Comparison of ENCODE assay signal across 1 cellular context in the genomic region with DNA sequence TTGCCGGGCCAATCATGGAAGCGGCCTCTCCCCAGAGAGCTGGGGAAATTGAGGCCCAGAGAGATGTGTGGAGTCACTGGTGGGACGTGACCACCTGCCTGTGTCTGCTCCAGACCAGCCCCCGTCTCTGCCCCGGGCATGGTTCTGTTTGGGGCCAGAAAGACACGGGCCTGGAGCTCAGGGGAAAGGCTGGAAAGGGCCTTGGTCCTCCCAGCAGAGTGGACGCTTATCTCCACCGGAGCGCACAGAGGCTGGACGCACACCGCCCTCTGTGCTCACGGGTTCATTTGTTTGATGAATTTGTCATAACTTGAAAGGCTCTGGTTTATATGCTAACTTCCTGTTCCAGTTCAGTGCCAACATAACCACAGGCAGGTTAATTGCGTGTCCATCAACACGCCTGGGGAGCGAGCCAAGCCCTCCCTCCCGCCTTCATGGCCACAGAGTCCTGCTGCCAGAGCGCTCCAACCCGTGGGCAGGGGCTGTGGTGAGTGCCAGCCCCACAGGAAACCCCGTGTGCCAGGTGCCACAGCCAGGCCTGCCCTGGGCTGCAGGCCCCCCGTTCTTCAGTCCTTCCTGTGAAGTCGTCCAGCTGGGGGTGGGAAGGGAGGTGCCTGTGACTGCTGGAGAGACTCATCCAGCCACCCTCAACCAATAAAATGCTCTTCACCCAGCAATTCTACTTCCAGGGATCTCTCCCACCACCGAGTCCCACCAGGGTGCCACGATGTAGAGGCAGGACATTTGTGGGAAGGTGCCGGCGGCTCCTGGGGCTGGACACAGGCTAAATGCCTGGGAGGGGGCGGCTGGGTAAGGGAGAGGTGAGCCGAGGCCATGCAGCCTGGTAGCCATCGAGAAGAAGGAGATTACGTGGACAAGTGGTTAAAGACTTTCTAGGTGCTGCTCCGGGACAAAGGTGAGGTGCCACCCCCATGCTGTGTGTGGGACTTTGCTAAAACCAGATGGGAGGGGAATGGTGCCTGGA.
TF ChIP-seq lines count a peak whose summit lies in the region.

No MANE protein-coding gene starts in this region.

TF ChIP-seq in K562, 482 proteins besides CTCF, POLR2A, EP300 and RAD21 (continued from another document and continues in another):
- TF ChIP-seq PHF21A (IDR thresholded peaks at IDR 0.05; ENCODE audit: borderline replicate concordance, low read depth) (no peak), ZNF133 (CRISPR knock-in tag; IDR thresholded peaks at IDR 0.05) (no peak), SREBF2 (CRISPR knock-in tag; IDR thresholded peaks at IDR 0.05) (no peak), ELF2 (CRISPR knock-in tag; IDR thresholded peaks at IDR 0.05) (peak; percentile 64; the same call in 1 of the 2 replicates), ETV5 (CRISPR knock-in tag; IDR thresholded peaks at IDR 0.05; ENCODE audit: low read depth) (no peak), ZNF143 (CRISPR knock-in tag; IDR thresholded peaks at IDR 0.05) (no peak), SETDB1 (IDR thresholded peaks at IDR 0.05; ENCODE audit: low read length) (no peak), NBN (IDR thresholded peaks at IDR 0.05; ENCODE audit: low read depth) (no peak), SIN3A (IDR thresholded peaks at IDR 0.05; ENCODE audit: borderline replicate concordance in 2 of 2, control insufficient read depth in 1 of 2, low read depth in 2 of 2, low read length in 2 of 2) (no peak), CHCHD3 (CRISPR knock-in tag; IDR thresholded peaks at IDR 0.05) (no peak), HDAC3 (IDR thresholded peaks at IDR 0.05; ENCODE audit: borderline replicate concordance, partially characterized antibody) (no peak), BDP1 (IDR thresholded peaks at IDR 0.05; ENCODE audit: insufficient read depth, insufficient read length) (no peak), ZZZ3 (IDR thresholded peaks at IDR 0.05) (no peak), FOXP1 (CRISPR knock-in tag; IDR thresholded peaks at IDR 0.05) (no peak), CCAR2 (IDR thresholded peaks at IDR 0.05; ENCODE audit: low read depth, low read length) (no peak), TCF7 (IDR thresholded peaks at IDR 0.05; ENCODE audit: borderline replicate concordance) (0 out of 2 replicates have a peak, but pooled peaks have one; percentile 44), MCM5 (IDR thresholded peaks at IDR 0.05; ENCODE audit: low read depth) (no peak), ZNF830 (CRISPR knock-in tag; IDR thresholded peaks at IDR 0.05) (no peak), SAFB2 (IDR thresholded peaks at IDR 0.05; ENCODE audit: borderline replicate concordance, low read depth, low read length, severe bottlenecking) (no peak), CTBP1 (IDR thresholded peaks at IDR 0.05; ENCODE audit: borderline replicate concordance) (0 out of 2 replicates have a peak, but pooled peaks have one; percentile 35), ZKSCAN8 (CRISPR knock-in tag; IDR thresholded peaks at IDR 0.05) (no peak), ETV1 (tag; conservative IDR thresholded peaks at IDR 0.05; ENCODE audit: low read depth) (no peak), CBFA2T3 (IDR thresholded peaks at IDR 0.05) (peak; percentile 21; the same call in 1 of the 2 replicates), ZNF277 (CRISPR knock-in tag; IDR thresholded peaks at IDR 0.05; ENCODE audit: borderline replicate concordance) (no peak), ESRRA (IDR thresholded peaks at IDR 0.05; ENCODE audit: borderline replicate concordance, low read depth) (no peak), PCBP2 (IDR thresholded peaks at IDR 0.05; ENCODE audit: low read depth, low read length, poor library complexity, severe bottlenecking) (no peak), ZBTB12 (CRISPR knock-in tag; IDR thresholded peaks at IDR 0.05) (no peak), NCOA1 (IDR thresholded peaks at IDR 0.05; ENCODE audit: low read depth) (no peak), CXXC5 (CRISPR knock-in tag; IDR thresholded peaks at IDR 0.05) (0 out of 2 replicates have a peak, but pooled peaks have one; percentile 20), MAFG (tag; conservative IDR thresholded peaks at IDR 0.05) (no peak), JUND (IDR thresholded peaks at IDR 0.05; ENCODE audit: borderline replicate concordance, low read depth, low read length) (0 out of 2 replicates have a peak, but pooled peaks have one; percentile 2), JUND (tag; IDR thresholded peaks at IDR 0.05; ENCODE audit: borderline replicate concordance, low read depth, low read length) (no peak; the same call in 2 of the 3 replicates), ZBTB49 (CRISPR knock-in tag; IDR thresholded peaks at IDR 0.05; ENCODE audit: borderline replicate concordance) (no peak), PURB (CRISPR knock-in tag; IDR thresholded peaks at IDR 0.05; ENCODE audit: low read depth) (no peak), DPF2 (IDR thresholded peaks at IDR 0.05) (no peak; the same call in 1 of the 2 replicates), SIN3B (IDR thresholded peaks at IDR 0.05; ENCODE audit: low read depth) (no peak), WHSC1 (IDR thresholded peaks at IDR 0.05; ENCODE audit: low read length) (no peak), EGR1 (conservative IDR thresholded peaks at IDR 0.05) (no peak), KAT2B (IDR thresholded peaks at IDR 0.05; ENCODE audit: low read depth, low read length) (no peak), TRIM25 (IDR thresholded peaks at IDR 0.05; ENCODE audit: borderline replicate concordance) (no peak), NR4A1 (CRISPR knock-in tag; IDR thresholded peaks at IDR 0.05) (no peak), NR4A1 (tag; IDR thresholded peaks at IDR 0.05) (0 out of 2 replicates have a peak, but pooled peaks have one; percentile 18), SFPQ (IDR thresholded peaks at IDR 0.05; ENCODE audit: low read depth, low read length) (no peak), ZKSCAN1 (IDR thresholded peaks at IDR 0.05; ENCODE audit: low read depth, low read length) (no peak), EWSR1 (IDR thresholded peaks at IDR 0.05; ENCODE audit: borderline replicate concordance, low read depth, partially characterized antibody) (no peak), SMAD4 (CRISPR knock-in tag; conservative IDR thresholded peaks at IDR 0.05) (no peak), HNRNPUL1 (IDR thresholded peaks at IDR 0.05; ENCODE audit: low read length) (no peak)
- TF ChIP-seq, protein P1, sequence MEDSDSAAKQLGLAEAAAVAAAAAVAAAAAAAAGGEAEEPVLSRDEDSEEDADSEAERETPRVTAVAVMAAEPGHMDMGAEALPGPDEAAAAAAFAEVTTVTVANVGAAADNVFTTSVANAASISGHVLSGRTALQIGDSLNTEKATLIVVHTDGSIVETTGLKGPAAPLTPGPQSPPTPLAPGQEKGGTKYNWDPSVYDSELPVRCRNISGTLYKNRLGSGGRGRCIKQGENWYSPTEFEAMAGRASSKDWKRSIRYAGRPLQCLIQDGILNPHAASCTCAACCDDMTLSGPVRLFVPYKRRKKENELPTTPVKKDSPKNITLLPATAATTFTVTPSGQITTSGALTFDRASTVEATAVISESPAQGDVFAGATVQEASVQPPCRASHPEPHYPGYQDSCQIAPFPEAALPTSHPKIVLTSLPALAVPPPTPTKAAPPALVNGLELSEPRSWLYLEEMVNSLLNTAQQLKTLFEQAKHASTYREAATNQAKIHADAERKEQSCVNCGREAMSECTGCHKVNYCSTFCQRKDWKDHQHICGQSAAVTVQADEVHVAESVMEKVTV (CRISPR knock-in tag; IDR thresholded peaks at IDR 0.05) = no peak
- TF ChIP-seq, protein P2, sequence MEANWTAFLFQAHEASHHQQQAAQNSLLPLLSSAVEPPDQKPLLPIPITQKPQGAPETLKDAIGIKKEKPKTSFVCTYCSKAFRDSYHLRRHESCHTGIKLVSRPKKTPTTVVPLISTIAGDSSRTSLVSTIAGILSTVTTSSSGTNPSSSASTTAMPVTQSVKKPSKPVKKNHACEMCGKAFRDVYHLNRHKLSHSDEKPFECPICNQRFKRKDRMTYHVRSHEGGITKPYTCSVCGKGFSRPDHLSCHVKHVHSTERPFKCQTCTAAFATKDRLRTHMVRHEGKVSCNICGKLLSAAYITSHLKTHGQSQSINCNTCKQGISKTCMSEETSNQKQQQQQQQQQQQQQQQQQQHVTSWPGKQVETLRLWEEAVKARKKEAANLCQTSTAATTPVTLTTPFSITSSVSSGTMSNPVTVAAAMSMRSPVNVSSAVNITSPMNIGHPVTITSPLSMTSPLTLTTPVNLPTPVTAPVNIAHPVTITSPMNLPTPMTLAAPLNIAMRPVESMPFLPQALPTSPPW (CRISPR knock-in tag; IDR thresholded peaks at IDR 0.05) = peak; percentile 40; the same call in 1 of the 2 replicates
- TF ChIP-seq, protein P3, sequence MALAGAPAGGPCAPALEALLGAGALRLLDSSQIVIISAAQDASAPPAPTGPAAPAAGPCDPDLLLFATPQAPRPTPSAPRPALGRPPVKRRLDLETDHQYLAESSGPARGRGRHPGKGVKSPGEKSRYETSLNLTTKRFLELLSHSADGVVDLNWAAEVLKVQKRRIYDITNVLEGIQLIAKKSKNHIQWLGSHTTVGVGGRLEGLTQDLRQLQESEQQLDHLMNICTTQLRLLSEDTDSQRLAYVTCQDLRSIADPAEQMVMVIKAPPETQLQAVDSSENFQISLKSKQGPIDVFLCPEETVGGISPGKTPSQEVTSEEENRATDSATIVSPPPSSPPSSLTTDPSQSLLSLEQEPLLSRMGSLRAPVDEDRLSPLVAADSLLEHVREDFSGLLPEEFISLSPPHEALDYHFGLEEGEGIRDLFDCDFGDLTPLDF (CRISPR knock-in tag; IDR thresholded peaks at IDR 0.05) = no peak
- TF ChIP-seq, protein P4, sequence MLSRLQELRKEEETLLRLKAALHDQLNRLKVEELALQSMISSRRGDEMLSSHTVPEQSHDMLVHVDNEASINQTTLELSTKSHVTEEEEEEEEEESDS (CRISPR knock-in tag; IDR thresholded peaks at IDR 0.05) = no peak
